ENCODE assay signal across 8 cellular contexts in the genomic region with DNA sequence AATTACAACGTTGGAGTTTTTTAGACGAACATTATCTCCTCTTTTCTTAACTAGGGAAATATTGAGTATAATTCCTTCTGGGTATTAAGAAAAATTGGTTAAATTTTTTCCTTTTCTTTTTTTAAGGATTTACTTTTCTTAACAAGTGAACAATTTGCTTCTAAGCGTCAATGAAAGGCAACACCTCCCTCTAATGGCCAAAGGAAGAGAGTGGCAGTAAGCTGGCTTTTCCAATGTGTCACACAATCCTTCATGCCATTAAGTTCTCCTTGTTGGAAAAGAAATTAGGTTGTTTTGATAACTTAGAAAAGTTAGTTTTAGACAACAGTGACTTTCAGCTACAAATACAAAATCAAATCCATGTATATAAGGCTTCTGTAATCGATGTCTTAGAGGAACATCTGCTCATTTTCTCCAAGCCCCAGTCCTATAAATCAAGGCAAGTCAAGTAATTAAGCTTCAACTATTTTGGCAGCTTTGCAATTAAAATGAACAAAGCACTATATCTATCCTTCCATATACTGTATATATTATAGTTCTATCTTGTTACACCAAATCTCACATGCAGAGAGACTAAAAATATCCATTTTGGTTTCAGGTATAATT.
A peak's percentile ranks its signal among the peaks of the same experiment; 100 is the strongest.
DNase-seq lines count a peak whose midpoint lies in the region; ATAC-seq, FAIRE-seq and TF ChIP-seq lines count a peak whose summit lies in the region.

No MANE protein-coding gene starts in this region.

- no peak overlapping the region for H2AFZ ChIP-seq in OCI-LY1 (ENCODE audit: low read length)

- ATAC-seq in HG02642 (IDR thresholded peaks at IDR 0.05; ENCODE audit: poor library complexity, unreplicated experiment) (no peak), GM21360 (IDR thresholded peaks at IDR 0.05; ENCODE audit: unreplicated experiment) (no peak), HG02623 (IDR thresholded peaks at IDR 0.05; ENCODE audit: unreplicated experiment) (no peak)

- no peak overlapping the region for H3K27ac ChIP-seq in AG04450 (ENCODE audit: low read depth, low read length)
- no peak overlapping the region for H3K27ac ChIP-seq in OCI-LY1 (ENCODE audit: low read depth, low read length, poor library complexity, severe bottlenecking)
- no peak overlapping the region for H3K27ac ChIP-seq in endodermal cell (ENCODE audit: low read depth, low read length)

- H3K27me3 ChIP-seq in AG04450 (ENCODE audit: control insufficient read depth, insufficient read depth, low read length) (no peaks in the 10 kb centered on the region), OCI-LY1 (ENCODE audit: insufficient read depth, low read length) (no peaks in the 10 kb centered on the region), endodermal cell (ENCODE audit: control insufficient read depth, insufficient read depth, low read length, poor library complexity, severe bottlenecking) (no peaks in the 10 kb centered on the region)

- TF ChIP-seq POLR2A in GM12892 (IDR thresholded peaks at IDR 0.05; ENCODE audit: low read depth, low read length) = no peak

- H4K20me1 ChIP-seq in OCI-LY1 (ENCODE audit: insufficient read depth, low read length) = no peaks in the 10 kb centered on the region

- no peak overlapping the region for H3K9ac ChIP-seq in OCI-LY1 (ENCODE audit: low read length)
- no peak overlapping the region for H3K9ac ChIP-seq in endodermal cell (ENCODE audit: extremely low read depth, low read length, poor library complexity, severe bottlenecking)

- POLR2A ChIA-PET in AG04450 (lab: Yijun Ruan, JAX) = no interaction called here

- H3K9me3 ChIP-seq in AG04450 (ENCODE audit: control insufficient read depth, insufficient read depth, low read length) (no peaks in the 10 kb centered on the region), OCI-LY1 (ENCODE audit: low read length) (no peaks in the 10 kb centered on the region), endodermal cell (ENCODE audit: control insufficient read depth, low read length) (no peaks in the 10 kb centered on the region)

- H3F3A ChIP-seq in OCI-LY1 (ENCODE audit: insufficient read depth, low read length) = no peaks in the 10 kb centered on the region

- H3K4me3 Mint-ChIP-seq in endodermal cell (no peak overlapping the region), nephron progenitor cell (no peak overlapping the region)

- peaks cover 41% of the 10 kb centered on the region for H3K4me1 Mint-ChIP-seq in endodermal cell
- peaks cover 10% of the 10 kb centered on the region for H3K4me1 Mint-ChIP-seq in nephron progenitor cell

- peak; percentile 87 for TF ChIP-seq CTCF in AG04450 (IDR thresholded peaks at IDR 0.05; ENCODE audit: low read depth, low read length)
- peak; percentile 76 for TF ChIP-seq CTCF in OCI-LY1 (IDR thresholded peaks at IDR 0.05; ENCODE audit: low read length)
- TF ChIP-seq CTCF in endodermal cell (conservative IDR thresholded peaks at IDR 0.05) = peak; percentile 97
- TF ChIP-seq CTCF in nephron progenitor cell (IDR thresholded peaks at IDR 0.05) = peak; percentile 80

- no peak overlapping the region for H3K4me3 ChIP-seq in AG04450 (ENCODE audit: low read depth, low read length)
- no peak overlapping the region for H3K4me3 ChIP-seq in OCI-LY1 (ENCODE audit: low read depth, low read length, poor library complexity, severe bottlenecking)
- H3K4me3 ChIP-seq in endodermal cell (ENCODE audit: low read length) = no peak overlapping the region

- H3K4me1 ChIP-seq in OCI-LY1 (ENCODE audit: insufficient read depth, low read length, severe bottlenecking) (no peaks in the 10 kb centered on the region), endodermal cell (ENCODE audit: control insufficient read depth, insufficient read depth, low read length) (peaks cover 16% of the 10 kb centered on the region)

- no peaks in the 10 kb centered on the region for H3K9me2 ChIP-seq in OCI-LY1 (ENCODE audit: low read depth, low read length)

- no peaks in the 10 kb centered on the region for H3K9me3 Mint-ChIP-seq in endodermal cell
- H3K9me3 Mint-ChIP-seq in nephron progenitor cell = no peaks in the 10 kb centered on the region

- DNase-seq in AG04450 (ENCODE audit: low read depth, low spot score) = peak; percentile 3
- DNase-seq in GM12892 (ENCODE audit: insufficient read length) = no peak
- no peak for DNase-seq in endodermal cell
- peak; percentile 12 for DNase-seq in nephron progenitor cell

- peak; percentile 79 for FAIRE-seq in GM12892 (lab: Jason Lieb, UNC)

- no peak overlapping the region for H3K27ac Mint-ChIP-seq in endodermal cell
- no peak overlapping the region for H3K27ac Mint-ChIP-seq in nephron progenitor cell

- H3K36me3 Mint-ChIP-seq in endodermal cell (ENCODE audit: low read depth) (no peaks in the 10 kb centered on the region), nephron progenitor cell (ENCODE audit: low read depth) (peaks cover 5% of the 10 kb centered on the region)

- H3K27me3 Mint-ChIP-seq in endodermal cell (ENCODE audit: insufficient read depth) (no peaks in the 10 kb centered on the region), nephron progenitor cell (ENCODE audit: low read depth, poor library complexity) (no peaks in the 10 kb centered on the region)

- no peaks in the 10 kb centered on the region for H3K79me2 ChIP-seq in OCI-LY1 (ENCODE audit: insufficient read depth, low read length)

- H3K4me2 ChIP-seq in OCI-LY1 (ENCODE audit: low read length) = no peak overlapping the region

- CTCF ChIA-PET in AG04450 (lab: Charles Lee) = interaction anchor here (0.6 to 3.6 kb wide), 22 partner anchors 9 to 1036 kb away, joined by 3 to 35 read pairs (median 4); no protein-coding TSS in a partner anchor

- 37 to 38% methylated on average over 2 to 4 of the region's 4 CpGs for WGBS in endodermal cell (ENCODE audit: insufficient coverage in 1 of 2, insufficient read length in 1 of 2), 2 experiments

- H3K36me3 ChIP-seq in OCI-LY1 (ENCODE audit: insufficient read depth, low read length) (peaks cover 37% of the 10 kb centered on the region; the same call in 1 of the 2 replicates), endodermal cell (ENCODE audit: control insufficient read depth, insufficient read depth, low read length) (peaks cover 5% of the 10 kb centered on the region)

Comparison
In these comparisons a context has a peak if more than half of its experiments do, and no peak if none do; other contexts are left out.
1. DNase-seq: peak in AG04450 (single experiment) and nephron progenitor cell (single experiment); none in GM12892 (single experiment) and endodermal cell (single experiment).
2. Peak in every context shown above with its lines, with median percentiles within 50 percentile points of each other: CTCF ChIP-seq.